ENCODE assay signal across 20 cellular contexts in the genomic region with DNA sequence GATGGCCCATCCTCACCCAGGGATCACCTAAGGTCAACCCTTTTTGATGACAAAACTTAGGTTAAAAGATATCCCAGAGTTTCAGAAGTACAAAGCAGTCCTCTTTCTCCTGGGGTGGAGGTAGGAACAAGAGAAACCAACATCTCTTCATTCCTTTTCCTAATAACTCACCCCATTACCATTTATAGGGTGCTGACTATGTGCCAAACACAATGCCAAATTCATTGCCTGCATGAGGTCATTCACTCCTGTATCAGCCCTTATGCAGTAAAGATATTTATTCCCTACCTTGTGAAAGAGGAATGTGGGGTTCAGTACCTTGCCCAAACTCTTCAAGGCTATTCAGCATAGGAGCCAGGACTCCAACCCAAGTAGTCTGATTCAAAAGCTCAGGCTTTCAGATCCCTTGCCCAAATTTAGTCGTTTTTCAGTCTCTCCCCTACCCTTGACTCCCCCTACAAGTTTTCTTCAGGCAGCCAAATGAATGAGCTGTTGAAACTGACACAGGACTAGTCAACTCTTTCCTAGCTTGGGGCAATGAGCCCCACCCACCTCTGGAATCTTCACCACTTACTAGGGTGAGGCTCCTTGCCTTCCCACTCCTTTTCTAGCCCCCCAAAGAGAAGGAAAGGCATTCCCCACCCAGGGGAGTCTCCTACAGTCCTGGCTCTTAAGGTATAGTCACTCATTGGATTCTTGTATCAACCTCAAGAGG. TPM values are rescaled to one million over a fixed set of nuclear protein-coding genes. Genes with fewer than 3 reads are reported as not detected.
"Had no signal": no experiment of that assay in that cellular context is flagged by ENCODE, and none has a peak within 500 bp of the region (broad histone marks: within the 10 kb centered on the region; RNA-seq: fewer than 3 reads in every experiment).

No MANE protein-coding gene starts in this region.

- H3K4me1 ChIP-seq: upper lobe of right lung had no signal

- H3K9me3 ChIP-seq: mucosa of descending colon, right atrium auricular region, spleen, upper lobe of right lung had no signal

- H3K27me3 ChIP-seq: right atrium auricular region, upper lobe of right lung had no signal

- DNase-seq: activated CD4-positive, alpha-beta memory T cell treated with anti-CD3 and anti-CD28 coated beads, Interleukin-2, amount 10 ng/mL, durations not matched to agents 7 days and 5 days; activated gamma-delta T cell treated with Interleukin-2 at 50 U/mL for 16 hours; activated naive CD8-positive, alpha-beta T cell treated with anti-CD3 and anti-CD28 coated beads for 36 hours; activated T-cell treated with anti-CD3 and anti-CD28 coated beads, Interleukin-2, amount 50 U/mL, for 48 hours; anterior cingulate cortex; effector CD8-positive, alpha-beta T cell; mucosa of descending colon; natural killer cell; spleen; stimulated activated CD4-positive, alpha-beta T cell treated with anti-CD3 and anti-CD28 coated beads, Interleukin-1b, Interleukin-23, amount 100 ng/mL, for 48 hours; stimulated activated naive B cell treated with anti-CD40 and anti-IgM and Interleukin-4, amounts not matched to agents 10 μg/mL and 1 μg/mL and 100 μg/mL, for 72 hours; T-helper 1 cell; upper lobe of right lung had no signal

- H3K27ac ChIP-seq: right atrium auricular region, spleen, upper lobe of right lung, VCaP had no signal

- H3K4me3 ChIP-seq: mucosa of descending colon, right atrium auricular region, spleen, upper lobe of right lung had no signal

- H3K36me3 ChIP-seq: right atrium auricular region, spleen, upper lobe of right lung had no signal

- ATAC-seq: left lobe of liver; mucosa of descending colon; natural killer cell; stimulated activated naive B cell treated with anti-CD40 and anti-IgM and Interleukin-4, amounts not matched to agents 10 μg/mL and 1 μg/mL and 100 μg/mL, for 72 hours; upper lobe of right lung had no signal

RNA-seq across cellular contexts. Expression of gene KRT14, which starts 5.9 kb away (rescaled TPM):
- total RNA-seq: activated CD4-positive, alpha-beta memory T cell treated with anti-CD3 and anti-CD28 coated beads, Interleukin-2, amount 10 ng/mL, durations not matched to agents 7 days and 5 days; activated naive CD8-positive, alpha-beta T cell treated with anti-CD3 and anti-CD28 coated beads for 36 hours; epithelial cell of proximal tubule; fibroblast of villous mesenchyme; left lobe of liver; natural killer cell; upper lobe of right lung had no signal

RNA-seq across cellular contexts. Expression of gene KRT9, which starts 8.9 kb away (rescaled TPM):
- total RNA-seq: activated CD4-positive, alpha-beta memory T cell treated with anti-CD3 and anti-CD28 coated beads, Interleukin-2, amount 10 ng/mL, durations not matched to agents 7 days and 5 days; activated naive CD8-positive, alpha-beta T cell treated with anti-CD3 and anti-CD28 coated beads for 36 hours; epithelial cell of proximal tubule; fibroblast of villous mesenchyme; left lobe of liver; mucosa of descending colon; natural killer cell; posterior vena cava; right atrium auricular region; spleen; subcutaneous adipose tissue; upper lobe of right lung had no signal
- polyA plus RNA-seq: spleen had no signal

RNA-seq across cellular contexts. Expression of gene KRT16, which starts 31.8 kb away (rescaled TPM):
- total RNA-seq: activated CD4-positive, alpha-beta memory T cell treated with anti-CD3 and anti-CD28 coated beads, Interleukin-2, amount 10 ng/mL, durations not matched to agents 7 days and 5 days; activated naive CD8-positive, alpha-beta T cell treated with anti-CD3 and anti-CD28 coated beads for 36 hours; fibroblast of villous mesenchyme; left lobe of liver; mucosa of descending colon; natural killer cell; posterior vena cava; spleen; upper lobe of right lung had no signal

RNA-seq across cellular contexts. Expression of gene KRT17, which starts 43.6 kb away (rescaled TPM):
- total RNA-seq: activated CD4-positive, alpha-beta memory T cell treated with anti-CD3 and anti-CD28 coated beads, Interleukin-2, amount 10 ng/mL, durations not matched to agents 7 days and 5 days; activated naive CD8-positive, alpha-beta T cell treated with anti-CD3 and anti-CD28 coated beads for 36 hours; left lobe of liver; natural killer cell; right atrium auricular region; subcutaneous adipose tissue had no signal

RNA-seq across cellular contexts. Expression of gene KRT19, which starts 52.7 kb away (rescaled TPM):
- total RNA-seq: activated CD4-positive, alpha-beta memory T cell treated with anti-CD3 and anti-CD28 coated beads, Interleukin-2, amount 10 ng/mL, durations not matched to agents 7 days and 5 days; activated naive CD8-positive, alpha-beta T cell treated with anti-CD3 and anti-CD28 coated beads for 36 hours; natural killer cell had no signal
